ENCODE assay signal across 22 cellular contexts in genomic region chr4:94610140-94610539, GRCh38.
"Had no signal": no experiment of that assay in that cellular context is flagged by ENCODE, and none has a peak within 500 bp of the region (broad histone marks: within the 10 kb centered on the region; RNA-seq: fewer than 3 reads in every experiment).

No MANE protein-coding gene starts in this region.

- H3K27me3 ChIP-seq: foreskin keratinocyte, spleen, stomach had no signal

- H3K4me1 ChIP-seq: foreskin keratinocyte had no signal

- H3K4me3 Mint-ChIP-seq: endodermal cell; naive B cell; stimulated activated memory B cell treated with anti-CD40 and anti-IgM and Interleukin-4, amounts not matched to agents 10 μg/mL and 1 μg/mL and 100 μg/mL, for 72 hours had no signal

- H3K4me3 ChIP-seq: coronary artery, lung, spleen, stomach, thoracic aorta had no signal

- H3K36me3 ChIP-seq: spleen, stomach, thoracic aorta had no signal

- H3K27me3 Mint-ChIP-seq: naive B cell; stimulated activated memory B cell treated with anti-CD40 and anti-IgM and Interleukin-4, amounts not matched to agents 10 μg/mL and 1 μg/mL and 100 μg/mL, for 72 hours had no signal

- H3K4me1 Mint-ChIP-seq: endodermal cell; naive B cell; stimulated activated memory B cell treated with anti-CD40 and anti-IgM and Interleukin-4, amounts not matched to agents 10 μg/mL and 1 μg/mL and 100 μg/mL, for 72 hours had no signal

- H3K36me3 Mint-ChIP-seq: naive B cell; stimulated activated memory B cell treated with anti-CD40 and anti-IgM and Interleukin-4, amounts not matched to agents 10 μg/mL and 1 μg/mL and 100 μg/mL, for 72 hours had no signal

- ATAC-seq: foreskin keratinocyte; left colon; left ventricle myocardium superior; sciatic nerve; stimulated activated memory B cell treated with anti-CD40 and anti-IgM and Interleukin-4, amounts not matched to agents 10 μg/mL and 1 μg/mL and 100 μg/mL, for 72 hours had no signal

- H3K27ac ChIP-seq: coronary artery, foreskin keratinocyte, spleen, stomach, thoracic aorta had no signal

- H3K9me3 Mint-ChIP-seq: endodermal cell; naive B cell; stimulated activated memory B cell treated with anti-CD40 and anti-IgM and Interleukin-4, amounts not matched to agents 10 μg/mL and 1 μg/mL and 100 μg/mL, for 72 hours had no signal

- DNase-seq: effector CD4-positive, alpha-beta T cell; endodermal cell; erythroblast; foreskin keratinocyte; left colon; left ventricle myocardium superior; mesenchymal stem cell; midbrain; naive B cell; posterior cingulate gyrus; spleen; stimulated activated CD4-positive, alpha-beta T cell treated with anti-CD3 and anti-CD28 coated beads, Interleukin-15, amount 100 ng/mL, for 24 hours; stimulated activated CD4-positive, alpha-beta T cell treated with anti-CD3 and anti-CD28 coated beads, Interleukin-1b, Interleukin-23, amount 100 ng/mL, for 48 hours; stimulated activated CD4-positive, alpha-beta T cell treated with anti-CD3 and anti-CD28 coated beads, Interleukin-4, amount 100 ng/mL, for 24 hours; stomach; substantia nigra; trophoblast cell had no signal

- H3K27ac Mint-ChIP-seq: endodermal cell; naive B cell; stimulated activated memory B cell treated with anti-CD40 and anti-IgM and Interleukin-4, amounts not matched to agents 10 μg/mL and 1 μg/mL and 100 μg/mL, for 72 hours had no signal

- H3K9me3 ChIP-seq: spleen, stomach, thoracic aorta had no signal
